ENCODE assay signal across 12 cellular contexts in genomic region chr17:3870871-3871306, GRCh38. TPM values are rescaled to one million over a fixed set of nuclear protein-coding genes. Genes with fewer than 3 reads are reported as not detected.
DNase-seq lines count a peak whose midpoint lies in the region; ATAC-seq, FAIRE-seq and TF ChIP-seq lines count a peak whose summit lies in the region.
"Had no signal": no experiment of that assay in that cellular context is flagged by ENCODE, and none has a peak within 500 bp of the region (broad histone marks: within the 10 kb centered on the region; RNA-seq: fewer than 3 reads in every experiment).

No MANE protein-coding gene starts in this region.

- no peaks in the 10 kb centered on the region for H3K4me1 ChIP-seq in astrocyte (ENCODE audit: insufficient read depth, low read length)

- no peak for TF ChIP-seq CTCF in astrocyte (IDR thresholded peaks at IDR 0.05; ENCODE audit: insufficient read depth, low read depth, low read length)

- no peak overlapping the region for H3K4me3 Mint-ChIP-seq in astrocyte (ENCODE audit: unreplicated experiment)

- no peaks in the 10 kb centered on the region for H3K9me3 Mint-ChIP-seq in astrocyte (ENCODE audit: unreplicated experiment)

- ATAC-seq in HG02610 (IDR thresholded peaks at IDR 0.05; ENCODE audit: unreplicated experiment) (peak; percentile 51), GM19395 (IDR thresholded peaks at IDR 0.05; ENCODE audit: unreplicated experiment) (no peak)

- H3K27me3 Mint-ChIP-seq in astrocyte (ENCODE audit: low read depth, unreplicated experiment) = peaks cover 5% of the 10 kb centered on the region

- H3K4me2 ChIP-seq in astrocyte (ENCODE audit: low read length) = peak overlapping the region; percentile 48

- peaks cover 6% of the 10 kb centered on the region for H3K36me3 ChIP-seq in astrocyte (ENCODE audit: insufficient read depth, low read length)

- no peak overlapping the region for H3K27ac ChIP-seq in astrocyte (ENCODE audit: low read depth, low read length)

- H3K4me3 ChIP-seq in astrocyte (ENCODE audit: insufficient read depth, low read depth, low read length) = no peak overlapping the region

- FAIRE-seq in astrocyte (lab: Jason Lieb, UNC) = no peak

- no peaks in the 10 kb centered on the region for H3K27me3 ChIP-seq in astrocyte (ENCODE audit: insufficient read depth, low read length)

- peaks cover 5% of the 10 kb centered on the region for H3K4me1 Mint-ChIP-seq in astrocyte (ENCODE audit: low read depth, unreplicated experiment)

- H3K36me3 Mint-ChIP-seq in astrocyte (ENCODE audit: low read depth, unreplicated experiment) = peaks cover 22% of the 10 kb centered on the region

- DNase-seq in COR-L47 (lab: John Stamatoyannopoulos, UW) (peak; percentile 30), astrocyte (ENCODE audit: low read depth) (peak; percentile 25), lung microvascular endothelial cell (ENCODE audit: low read depth in 2 of 2) (peak; percentile 43 to 60), DMS153 (lab: John Stamatoyannopoulos, UW) (no peak), NCI-H1694 (lab: John Stamatoyannopoulos, UW) (no peak)
- no peak for DNase-seq in stimulated activated CD8-positive, alpha-beta memory T cell treated with anti-CD3 and anti-CD28 coated beads, Interleukin-4, amount 100 ng/mL, for 48 hours
- DNase-seq: anterior cingulate cortex, DND-41, NCI-H146, nucleus accumbens had no signal

- no peaks in the 10 kb centered on the region for H4K20me1 ChIP-seq in astrocyte (ENCODE audit: insufficient read depth, low read length)

- peak overlapping the region; percentile 21 for H2AFZ ChIP-seq in astrocyte (ENCODE audit: low read depth, low read length)

- peak overlapping the region; percentile 2 for H3K9ac ChIP-seq in astrocyte (ENCODE audit: low read length)

- no peaks in the 10 kb centered on the region for H3K9me3 ChIP-seq in astrocyte (ENCODE audit: insufficient read depth, low read depth, low read length)

- no peak overlapping the region for H3K27ac Mint-ChIP-seq in astrocyte (ENCODE audit: unreplicated experiment)

- no peaks in the 10 kb centered on the region for H3K79me2 ChIP-seq in astrocyte (ENCODE audit: insufficient read depth, low read length)

RNA-seq across cellular contexts. Expression of gene CAMKK1, which starts 22.0 kb away (rescaled TPM):
- 3.8 and 5.1 TPM in 2 replicates for total RNA-seq in astrocyte
- 0.65 and 0.79 TPM in 2 replicates for total RNA-seq in lung microvascular endothelial cell

RNA-seq across cellular contexts. Expression of gene NCBP3, which starts 24.8 kb away (rescaled TPM):
- total RNA-seq in astrocyte (44.5 and 46.7 TPM in 2 replicates), lung microvascular endothelial cell (10.5 and 11.5 TPM in 2 replicates)

RNA-seq across cellular contexts. Expression of gene P2RX1, which starts 45.4 kb away (rescaled TPM):
- not detected in 2 replicates for total RNA-seq in astrocyte
- total RNA-seq in lung microvascular endothelial cell = not detected in 2 replicates

Comparison
In these comparisons a context has a peak if more than half of its experiments do, and no peak if none do; other contexts are left out.
1. DNase-seq: peak in COR-L47 (single experiment), astrocyte (single experiment) and lung microvascular endothelial cell (2 of 2); none in DMS153 (single experiment), stimulated activated CD8-positive, alpha-beta memory T cell treated with anti-CD3 and anti-CD28 coated beads, Interleukin-4, amount 100 ng/mL, for 48 hours (single experiment) and NCI-H1694 (single experiment).